ENCODE assay signal across 8 cellular contexts in the genomic region with DNA sequence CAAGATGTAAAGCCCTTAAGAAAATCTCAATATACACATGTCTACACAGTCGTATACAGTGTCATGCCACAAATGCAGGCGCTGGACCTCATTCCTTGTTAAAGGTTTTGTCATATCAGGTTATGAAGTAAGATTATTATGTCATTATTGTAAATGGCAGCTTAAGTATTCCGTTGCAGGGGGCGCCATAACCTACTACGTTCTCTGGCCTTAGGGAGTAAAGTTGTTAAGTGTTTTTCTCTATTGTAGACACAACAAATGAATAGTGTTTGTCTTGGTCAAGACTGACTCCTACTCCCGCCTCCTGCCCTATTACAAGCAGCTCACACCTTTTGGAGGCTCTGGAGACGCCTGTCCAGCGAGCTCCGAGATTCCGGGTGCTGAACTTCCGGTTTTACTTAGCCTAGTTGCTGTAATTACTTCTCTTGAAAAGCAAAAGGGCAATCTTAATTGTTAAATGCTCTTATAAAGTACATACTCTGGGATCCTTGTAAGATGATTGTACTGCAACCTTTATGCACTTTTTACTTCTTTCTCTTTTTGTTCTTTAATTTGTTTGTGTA. TPM values are rescaled to one million over a fixed set of nuclear protein-coding genes. Genes with fewer than 3 reads are reported as not detected.
DNase-seq lines count a peak whose midpoint lies in the region; ATAC-seq, FAIRE-seq and TF ChIP-seq lines count a peak whose summit lies in the region.

No MANE protein-coding gene starts in this region.

- H3K4me1 ChIP-seq in ovary (ENCODE audit: insufficient read depth): peaks cover 1% of the 10 kb centered on the region

- no peak for TF ChIP-seq EP300 in ovary (IDR thresholded peaks at IDR 0.05)

- no peak for FAIRE-seq in urothelium cell line (lab: Jason Lieb, UNC)

- WGBS in ovary, 3 donors: 1% methylated on average over 11 of the region's 11 CpGs

- intact Hi-C loops in ovary (cut with DNase I): loop anchor here in 2 of 4 donors (5.0 to 10.0 kb wide), 3 partner anchors 203 to 566 kb away; a partner anchor contains a TSS

- ATAC-seq in GM21390 (IDR thresholded peaks at IDR 0.05; ENCODE audit: unreplicated experiment): peak; percentile 56

- H3K27me3 ChIP-seq in ovary: no peaks in the 10 kb centered on the region

- peak in 1 of 3 donors; percentile 31 for TF ChIP-seq CTCF in ovary (IDR thresholded peaks at IDR 0.05)

- H3K27ac ChIP-seq in ovary: peak overlapping the region; percentile 80 to 95

- H3K36me3 ChIP-seq in ovary: no peaks in the 10 kb centered on the region

- H3K9me3 ChIP-seq in ovary: no peaks in the 10 kb centered on the region

- H3K4me3 ChIP-seq in ovary: peak overlapping the region; percentile 98

- DNase-seq in DMS53 (lab: John Stamatoyannopoulos, UW) (peak; percentile 92), HT1080 (ENCODE audit: low read depth) (peak; percentile 47), RPMI8226 (peak; percentile 74), globus pallidus (ENCODE audit: low spot score) (peak; percentile 70), ovary (peak; percentile 38 to 65 (median 54)), urothelium cell line (ENCODE audit: low spot score) (peak; percentile 62)
- DNase-seq in activated gamma-delta T cell treated with anti-CD3 and anti-CD28 coated beads, Interleukin-2, amount 50 U/mL, for 16 hours (ENCODE audit: low read depth): peak; percentile 39

- TF ChIP-seq POLR2A in ovary (IDR thresholded peaks at IDR 0.05): no peak

RNA-seq across cellular contexts. Expression of a gene that starts 1.0 kb away (rescaled TPM):
- 20.1 and 24.6 TPM in 2 replicates for total RNA-seq in HT1080 (2014; rRNA removed; shearing (Covaris generic))
- polyA plus RNA-seq in HT1080 (2015; cell fraction: cytosol; rRNA removed): 27.2 and 34.0 TPM in 2 replicates
- polyA plus RNA-seq in HT1080 (2015; cell fraction: nucleus; rRNA removed): 85.6 and 106 TPM in 2 replicates
- total RNA-seq in ovary: 10 to 100 TPM; 30.8 to 59.1 (median 40.7) TPM
- 10 to 100 TPM; 31.3 to 39.7 TPM for polyA plus RNA-seq in ovary

RNA-seq across cellular contexts. Expression of a gene that starts 29.5 kb away (rescaled TPM):
- not detected in 2 replicates for total RNA-seq in HT1080 (2014; rRNA removed; shearing (Covaris generic))
- polyA plus RNA-seq in HT1080 (2015; cell fraction: cytosol; rRNA removed): not detected in 2 replicates
- polyA plus RNA-seq in HT1080 (2015; cell fraction: nucleus; rRNA removed): not detected in 2 replicates
- not detected for total RNA-seq in ovary
- under 1 TPM in 1 of 2 donors, not detected in 1; 0.06 TPM for polyA plus RNA-seq in ovary

Comparison
In these comparisons a context has a peak if more than half of its experiments do, and no peak if none do; other contexts are left out.
1. Peak in every context shown above with its lines: DNase-seq, ATAC-seq, H3K4me3 ChIP-seq and H3K27ac ChIP-seq.
2. DNase-seq: peak in every context shown above with its lines; median percentile 92 in DMS53; 74 in RPMI8226; 70 in globus pallidus; 62 in urothelium cell line; 54 in ovary; 47 in HT1080; 39 in activated gamma-delta T cell treated with anti-CD3 and anti-CD28 coated beads, Interleukin-2, amount 50 U/mL, for 16 hours.